Comparison of ENCODE assay signal across 10 cellular contexts in genomic region chr10:22624289-22624738, GRCh38.
DNase-seq lines count a peak whose midpoint lies in the region; ATAC-seq and TF ChIP-seq lines count a peak whose summit lies in the region.
"Had no signal": no experiment of that assay in that cellular context is flagged by ENCODE, and none has a peak within 500 bp of the region (broad histone marks: within the 10 kb centered on the region; RNA-seq: fewer than 3 reads in every experiment).

No MANE protein-coding gene starts in this region.

- H3K27me3 ChIP-seq in DND-41 (ENCODE audit: insufficient read depth, low read length, poor library complexity) (no peaks in the 10 kb centered on the region), neural progenitor cell (no peaks in the 10 kb centered on the region)

- H3K4me1 Mint-ChIP-seq in effector memory CD8-positive, alpha-beta T cell (ENCODE audit: low read depth in 2 of 2): peaks cover 67 to 91% of the 10 kb centered on the region in 2 donors
- H3K4me1 Mint-ChIP-seq in neural progenitor cell: peaks cover 58% of the 10 kb centered on the region

- ATAC-seq in DND-41 (ENCODE audit: insufficient read depth, low read depth) (peak; percentile 31; the same call in 2 of the 3 replicates), GM21786 (IDR thresholded peaks at IDR 0.05; ENCODE audit: unreplicated experiment) (no peak)
- peak; percentile 23 for ATAC-seq in effector memory CD8-positive, alpha-beta T cell (replicated peaks)

- H3K4me3 ChIP-seq in DND-41 (ENCODE audit: low read depth in 1 of 2, low read length in 2 of 2): no peak overlapping the region
- no peak overlapping the region for H3K4me3 ChIP-seq in neural progenitor cell

- peak overlapping the region; percentile 97 to 98 for H3K27ac Mint-ChIP-seq in effector memory CD8-positive, alpha-beta T cell
- peak overlapping the region; percentile 19 for H3K27ac Mint-ChIP-seq in neural progenitor cell

- peak overlapping the region; percentile 68 to 75 for H3K4me3 Mint-ChIP-seq in effector memory CD8-positive, alpha-beta T cell
- no peak overlapping the region for H3K4me3 Mint-ChIP-seq in neural progenitor cell

- H2AFZ ChIP-seq in DND-41 (ENCODE audit: low read depth, low read length): no peak overlapping the region
- no peak overlapping the region for H2AFZ ChIP-seq in neural progenitor cell (replicated peaks)

- DNase-seq in DND-41 (no peak), OCI-M1 (lab: John Stamatoyannopoulos, UW) (peak; percentile 24), neural progenitor cell (ENCODE audit: low spot score) (no peak), cerebellar cortex (ENCODE audit: low spot score) (no peak), NCI-H82 (lab: John Stamatoyannopoulos, UW) (no peak)
- no peak for DNase-seq in effector memory CD8-positive, alpha-beta T cell
- no peak for DNase-seq in stimulated activated CD4-positive, alpha-beta T cell treated with anti-CD3 and anti-CD28 coated beads, Interleukin-2, amount 100 ng/mL, for 24 hours
- DNase-seq: NCI-H1930 had no signal

- 0 out of 2 replicates have a peak, but pooled peaks cover 7% of the 10 kb centered on the region for H3K4me1 ChIP-seq in DND-41 (ENCODE audit: insufficient read depth, low read length)
- H3K4me1 ChIP-seq in neural progenitor cell: peaks cover 18% of the 10 kb centered on the region

- H3K9me3 ChIP-seq in DND-41 (ENCODE audit: insufficient read depth, low read length, severe bottlenecking) (no peaks in the 10 kb centered on the region), neural progenitor cell (ENCODE audit: low read depth) (no peaks in the 10 kb centered on the region)

- H3K79me2 ChIP-seq in DND-41 (ENCODE audit: insufficient read depth, low read length) (peaks cover 75% of the 10 kb centered on the region), neural progenitor cell (ENCODE audit: low read depth) (peaks cover 62% of the 10 kb centered on the region)

- peaks cover 4% of the 10 kb centered on the region for H3K36me3 Mint-ChIP-seq in effector memory CD8-positive, alpha-beta T cell (ENCODE audit: insufficient read depth)
- H3K36me3 Mint-ChIP-seq in neural progenitor cell: peaks cover 6% of the 10 kb centered on the region

- H3K27ac ChIP-seq in DND-41 (ENCODE audit: low read length) (no peak overlapping the region), neural progenitor cell (no peak overlapping the region)

- H3K36me3 ChIP-seq in DND-41 (ENCODE audit: insufficient read depth, low read length): no peaks in the 10 kb centered on the region
- no peaks in the 10 kb centered on the region for H3K36me3 ChIP-seq in neural progenitor cell

- H4K20me1 ChIP-seq in DND-41 (ENCODE audit: insufficient read depth, low read length): peaks cover 54% of the 10 kb centered on the region
- peaks cover 9% of the 10 kb centered on the region for H4K20me1 ChIP-seq in neural progenitor cell (ENCODE audit: low read depth)

- H3F3A ChIP-seq in neural progenitor cell (ENCODE audit: low read depth): no peaks in the 10 kb centered on the region

- H3K4me2 ChIP-seq in DND-41 (ENCODE audit: insufficient read depth, low read length): no peak overlapping the region
- H3K4me2 ChIP-seq in neural progenitor cell: no peak overlapping the region

- no peak overlapping the region for H3K9ac ChIP-seq in DND-41 (ENCODE audit: low read depth, low read length)
- H3K9ac ChIP-seq in neural progenitor cell: no peak overlapping the region

- H3K9me3 Mint-ChIP-seq in effector memory CD8-positive, alpha-beta T cell: no peaks in the 10 kb centered on the region
- peaks cover 8% of the 10 kb centered on the region for H3K9me3 Mint-ChIP-seq in neural progenitor cell
- H3K9me3 Mint-ChIP-seq: activated naive CD4-positive, alpha-beta T cell treated with anti-CD3 and anti-CD28 coated beads, Interleukin-2, amount 50 U/mL, for 72 hours had no signal

- no peaks in the 10 kb centered on the region for H3K27me3 Mint-ChIP-seq in effector memory CD8-positive, alpha-beta T cell
- H3K27me3 Mint-ChIP-seq in neural progenitor cell (ENCODE audit: insufficient read depth, low read depth): no peaks in the 10 kb centered on the region

- no peak for TF ChIP-seq CTCF in DND-41 (IDR thresholded peaks at IDR 0.05; ENCODE audit: borderline replicate concordance, extremely low read depth, low read length, poor library complexity, severe bottlenecking)
- no peak for TF ChIP-seq CTCF in neural progenitor cell (IDR thresholded peaks at IDR 0.05)
